Comparison of ENCODE assay signal across 8 cellular contexts in the genomic region with DNA sequence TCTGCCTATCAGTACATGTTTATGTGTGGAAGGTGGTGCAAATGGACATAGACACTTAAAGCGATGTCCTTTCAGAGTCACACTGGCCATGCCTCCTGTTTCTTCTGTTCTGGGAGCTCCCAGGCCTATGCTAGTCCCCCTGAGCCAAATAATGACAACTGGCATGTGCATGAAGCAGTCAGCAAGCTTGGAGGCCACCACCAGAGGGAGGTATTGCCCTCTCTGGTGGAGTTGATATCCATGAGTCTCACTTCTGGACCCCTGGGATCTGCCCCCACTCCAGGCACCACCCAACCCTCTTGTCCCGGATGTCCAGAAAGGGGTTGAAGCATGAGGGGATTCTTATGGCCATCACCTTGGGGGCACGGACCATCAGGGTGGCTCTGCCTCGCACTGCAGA.
A peak's percentile ranks its signal among the peaks of the same experiment; 100 is the strongest.
DNase-seq lines count a peak whose midpoint lies in the region; ATAC-seq, FAIRE-seq and TF ChIP-seq lines count a peak whose summit lies in the region.

No MANE protein-coding gene starts in this region.

- no TSS peak for BruUV-seq in GM12878 (replicated peaks; lab: Mats Ljungman, UMichigan)

- H3K4me1 ChIP-seq in GM12878 (ENCODE audit: control insufficient read depth, insufficient read depth, low read length) (no peaks in the 10 kb centered on the region), right lobe of liver (peaks cover 0 to 13% (median 0%) of the 10 kb centered on the region in 4 donors)

- no peaks in the 10 kb centered on the region for H4K20me1 ChIP-seq in GM12878 (ENCODE audit: control insufficient read depth, insufficient read depth)

- FAIRE-seq in GM12891 (lab: Jason Lieb, UNC), result peak; percentile 40
- peak; percentile 23 for FAIRE-seq in GM12878 (lab: Jason Lieb, UNC)

- H3K79me2 ChIP-seq in GM12878 (ENCODE audit: control insufficient read depth, insufficient read depth, low read length), result no peaks in the 10 kb centered on the region

- no peaks in the 10 kb centered on the region for H3K36me3 ChIP-seq in GM12878 (ENCODE audit: control insufficient read depth in 2 of 2, insufficient read depth in 2 of 2, low read length in 1 of 2)
- no peaks in the 10 kb centered on the region for H3K36me3 ChIP-seq in right lobe of liver

- TF ChIP-seq EP300 in GM12878 (IDR thresholded peaks at IDR 0.05; ENCODE audit: borderline replicate concordance in 1 of 2, control insufficient read depth in 1 of 2, low read depth in 2 of 2, low read length in 2 of 2), result no peak

- CTCF ChIA-PET in GM12878 (lab: Yijun Ruan, JAX), result interaction anchor here (0.6 to 4.7 kb wide), 14 partner anchors 10 to 540 kb away, joined by 3 to 59 read pairs (median 6); no protein-coding TSS in a partner anchor

- RAD21 ChIA-PET in GM12878 (lab: Charles Lee; ENCODE audit: unreplicated experiment), result interaction anchor here (0.8 to 3.4 kb wide), 6 partner anchors 103 to 543 kb away, joined by 3 to 30 read pairs (median 4); no protein-coding TSS in a partner anchor

- peak; percentile 82 for TF ChIP-seq RAD21 in GM12878 (IDR thresholded peaks at IDR 0.05; ENCODE audit: insufficient read depth, low read depth, low read length)

- in situ Hi-C loops in GM12878 (cut with MboI), result no loop called here

- H3K4me3 ChIP-seq in NB4 (ENCODE audit: low read depth, low read length), result no peak overlapping the region
- no peak overlapping the region for H3K4me3 ChIP-seq in GM12878
- no peak overlapping the region for H3K4me3 ChIP-seq in right lobe of liver
- H3K4me3 ChIP-seq in lower leg skin (ENCODE audit: low read depth, poor library complexity, severe bottlenecking), result no peak overlapping the region

- 83% methylated on average over 4 of the region's 4 CpGs for WGBS in GM12878 (ENCODE audit: insufficient coverage, insufficient replicate concordance, low lambda C conversion rate, missing lambda C conversion rate)
- 92% methylated on average over 3 of the region's 4 CpGs for WGBS in right lobe of liver (ENCODE audit: insufficient coverage, low coverage, low lambda C conversion rate, missing lambda C conversion rate)
- 93 to 96% methylated on average over 4 of the region's 4 CpGs for WGBS in lower leg skin, 2 donors

- no peak overlapping the region for H3K27ac ChIP-seq in GM12878 (ENCODE audit: control insufficient read depth, insufficient read depth)
- no peak overlapping the region for H3K27ac ChIP-seq in right lobe of liver

- H2AFZ ChIP-seq in GM12878 (ENCODE audit: control insufficient read depth, low read depth, low read length), result no peak overlapping the region

- intact Hi-C loops in GM12878 (cut with micrococcal nuclease; ENCODE audit: unreplicated experiment) (loop anchor here (1.0 to 10.0 kb wide), 4 partner anchors 104 to 540 kb away; no protein-coding TSS in a partner anchor), right lobe of liver (cut with DNase I) (no loop called here), lower leg skin (cut with DNase I; ENCODE audit: low total_unique reads) (no loop called here)

- POLR2A ChIA-PET in GM12878 (lab: Charles Lee), result interaction anchor here (0.6 kb wide), 1 partner anchor 103 kb away, joined by 3 read pairs; no protein-coding TSS in a partner anchor

- H3K9ac ChIP-seq in GM12878 (ENCODE audit: control insufficient read depth, insufficient read depth, low read length), result no peak overlapping the region

- ATAC-seq in GM12878, result peak; percentile 89
- ATAC-seq in right lobe of liver, result peak; percentile 45 to 75 (median 53)
- ATAC-seq in HG02981 (IDR thresholded peaks at IDR 0.05; ENCODE audit: unreplicated experiment), result no peak

- peak; percentile 62 for TF ChIP-seq CTCF in NB4 (IDR thresholded peaks at IDR 0.05; ENCODE audit: low read depth, low read length)
- peak; percentile 62 to 70 (median 67) for TF ChIP-seq CTCF in GM12878 (IDR thresholded peaks at IDR 0.05 in 2 of 3, conservative IDR thresholded peaks at IDR 0.05 in 1 of 3; ENCODE audit: control insufficient read depth in 2 of 3, extremely low read depth in 1 of 3, insufficient read depth in 1 of 3, low read depth in 3 of 3, low read length in 3 of 3)
- TF ChIP-seq CTCF in right lobe of liver (IDR thresholded peaks at IDR 0.05), result peak; percentile 31 to 55 (median 36)
- no peak for TF ChIP-seq CTCF in lower leg skin (IDR thresholded peaks at IDR 0.05)

- TF ChIP-seq POLR2A in GM12891 (IDR thresholded peaks at IDR 0.05; ENCODE audit: low read depth, low read length) (no peak), NB4 (IDR thresholded peaks at IDR 0.05; ENCODE audit: extremely low read depth, insufficient read length) (no peak), GM12878 (IDR thresholded peaks at IDR 0.05; ENCODE audit: low read depth, low read length) (no peak), right lobe of liver (IDR thresholded peaks at IDR 0.05) (no peak), lower leg skin (IDR thresholded peaks at IDR 0.05) (no peak)

- H3K9me3 ChIP-seq in GM12878 (replicated peaks; ENCODE audit: control insufficient read depth, insufficient read depth, low read length) (no peaks in the 10 kb centered on the region), right lobe of liver (no peaks in the 10 kb centered on the region)

- H3K27me3 ChIP-seq in GM12878 (replicated peaks in 1 of 2; ENCODE audit: control insufficient read depth in 2 of 2, insufficient read depth in 2 of 2, low read length in 1 of 2) (no peaks in the 10 kb centered on the region), right lobe of liver (no peaks in the 10 kb centered on the region)

- DNase-seq in AG20443 (ENCODE audit: low spot score) (peak; percentile 43), GM12891 (ENCODE audit: insufficient read length, low spot score) (peak; percentile 16), NB4 (ENCODE audit: low read depth) (peak; percentile 46), GM12878 (ENCODE audit: low read depth, low spot score) (peak; percentile 2), right lobe of liver (peak in 1 of 3 donors; percentile 23), lower leg skin (ENCODE audit: low spot score in 2 of 2) (no peak), NK-92 (lab: John Stamatoyannopoulos, UW; ENCODE audit: unreplicated experiment) (no peak)

- SMC1A ChIA-PET in GM12878 (lab: Charles Lee; ENCODE audit: uncharacterized antibody, unreplicated experiment), result interaction anchor here (0.8 to 4.7 kb wide), 10 partner anchors 9 to 758 kb away, joined by 3 to 54 read pairs (median 4); no protein-coding TSS in a partner anchor

- no peak overlapping the region for H3K4me2 ChIP-seq in GM12878 (ENCODE audit: control insufficient read depth, insufficient read depth)

TF ChIP-seq in GM12891, 5 proteins besides CTCF, POLR2A, EP300 and RAD21:
- TF ChIP-seq POLR2AphosphoS5 (IDR thresholded peaks at IDR 0.05; ENCODE audit: low read depth, low read length) (no peak), TAF1 (IDR thresholded peaks at IDR 0.05; ENCODE audit: low read depth, low read length) (no peak), POU2F2 (IDR thresholded peaks at IDR 0.05; ENCODE audit: low read depth, low read length) (no peak), PAX5 (IDR thresholded peaks at IDR 0.05; ENCODE audit: insufficient read depth, low read length, severe bottlenecking) (no peak), SPI1 (IDR thresholded peaks at IDR 0.05; ENCODE audit: low read depth, low read length) (no peak)

TF ChIP-seq in GM12878, 131 proteins besides CTCF, POLR2A, EP300 and RAD21:
- TF ChIP-seq BCL3 (IDR thresholded peaks at IDR 0.05; ENCODE audit: borderline replicate concordance, insufficient read depth, low read depth, low read length, poor library complexity, severe bottlenecking) (no peak), ZBED1 (IDR thresholded peaks at IDR 0.05; ENCODE audit: borderline replicate concordance) (no peak), YY1 (IDR thresholded peaks at IDR 0.05; ENCODE audit: low read depth, low read length) (0 out of 2 replicates have a peak, but pooled peaks have one; percentile 27), BHLHE40 (IDR thresholded peaks at IDR 0.05; ENCODE audit: borderline replicate concordance in 1 of 2, low read depth in 2 of 2, low read length in 1 of 2) (peak in 1 of 2 experiments; percentile 32; a peak in 1 of 4 replicates), ESRRA (IDR thresholded peaks at IDR 0.05; ENCODE audit: low read length) (no peak), SMC3 (IDR thresholded peaks at IDR 0.05; ENCODE audit: borderline replicate concordance, low read length) (peak; percentile 75)

Comparison
In these comparisons a context has a peak if more than half of its experiments do, and no peak if none do; other contexts are left out.
1. DNase-seq: peak in AG20443 (single experiment), GM12891 (single experiment), NB4 (single experiment) and GM12878 (single experiment); none in lower leg skin (0 of 2) and NK-92 (single experiment).
2. CTCF ChIP-seq: peak in NB4 (single experiment), GM12878 (3 of 3) and right lobe of liver (4 of 4); none in lower leg skin (0 of 3).